20 cellular contexts compared by ENCODE assay signal in the genomic region with DNA sequence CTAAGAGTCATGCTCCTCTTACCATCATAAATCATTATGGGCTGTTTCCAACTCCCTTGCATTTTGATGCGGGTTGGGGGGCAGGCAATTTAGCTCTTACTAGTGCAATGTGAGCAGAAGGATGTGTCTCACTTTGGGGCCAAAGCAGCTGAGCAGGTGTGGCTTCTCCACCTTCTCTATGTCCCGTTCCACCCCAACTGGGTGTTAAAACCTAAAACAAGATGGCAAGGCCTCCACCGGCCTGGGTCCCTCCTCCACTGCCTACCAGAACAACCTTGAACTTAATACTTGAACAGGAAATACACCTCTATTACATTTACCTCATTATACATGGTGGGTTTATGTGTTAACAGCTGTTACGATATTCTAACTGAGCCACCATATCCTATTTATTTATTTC. TPM values are rescaled to one million over a fixed set of nuclear protein-coding genes. Genes with fewer than 3 reads are reported as not detected.
"Had no signal": no experiment of that assay in that cellular context is flagged by ENCODE, and none has a peak within 500 bp of the region (broad histone marks: within the 10 kb centered on the region; RNA-seq: fewer than 3 reads in every experiment).

No MANE protein-coding gene starts in this region.

- H3K36me3 ChIP-seq: gastroesophageal sphincter, spleen had no signal

- H3K9me3 ChIP-seq: body of pancreas, gastroesophageal sphincter, psoas muscle, spleen had no signal

- H3K4me1 ChIP-seq: psoas muscle, spleen had no signal

- DNase-seq: activated CD4-positive, alpha-beta T cell treated with anti-CD3 and anti-CD28 coated beads, Interleukin-2, amount 50 U/mL, for 4 hours; activated effector memory CD4-positive, alpha-beta T cell treated with Interleukin-2 at 50 U/mL for 16 hours; activated T-cell treated with anti-CD3 and anti-CD28 coated beads, Interleukin-2, amount 50 U/mL, for 1 hour; amniotic stem cell; body of pancreas; effector memory CD8-positive, alpha-beta T cell; kidney; left ventricle myocardium superior; nephron progenitor cell; psoas muscle; spleen; stimulated activated CD4-positive, alpha-beta T cell treated with anti-CD3 and anti-CD28 coated beads, Interleukin-2, amount 100 ng/mL, for 24 hours; stimulated activated naive B cell treated with anti-CD40 and anti-IgM and Interleukin-4, amounts not matched to agents 10 μg/mL and 1 μg/mL and 100 μg/mL, for 72 hours; substantia nigra; trophoblast cell had no signal

- H3K4me3 ChIP-seq: body of pancreas, gastroesophageal sphincter, psoas muscle, spleen had no signal

- H3K27me3 ChIP-seq: body of pancreas, gastroesophageal sphincter, spleen had no signal

- ATAC-seq: activated naive CD4-positive, alpha-beta T cell treated with anti-CD3 and anti-CD28 coated beads, Interleukin-2, amount 50 U/mL, for 72 hours; body of pancreas; effector memory CD8-positive, alpha-beta T cell; gastroesophageal sphincter; left ventricle myocardium superior; psoas muscle; sciatic nerve; stimulated activated naive B cell treated with anti-CD40 and anti-IgM and Interleukin-4, amounts not matched to agents 10 μg/mL and 1 μg/mL and 100 μg/mL, for 72 hours had no signal

- H3K27ac ChIP-seq: epithelial cell of prostate, gastroesophageal sphincter, psoas muscle, spleen had no signal

RNA-seq across cellular contexts. Expression of gene TOX3, which starts 52.8 kb away (rescaled TPM):
- total RNA-seq: activated naive CD4-positive, alpha-beta T cell treated with anti-CD3 and anti-CD28 coated beads, Interleukin-2, amount 50 U/mL, for 72 hours; left ventricle myocardium superior; mesenteric fat pad; psoas muscle; spleen had no signal
